Comparison of ENCODE assay signal across 1 cellular context in the genomic region with DNA sequence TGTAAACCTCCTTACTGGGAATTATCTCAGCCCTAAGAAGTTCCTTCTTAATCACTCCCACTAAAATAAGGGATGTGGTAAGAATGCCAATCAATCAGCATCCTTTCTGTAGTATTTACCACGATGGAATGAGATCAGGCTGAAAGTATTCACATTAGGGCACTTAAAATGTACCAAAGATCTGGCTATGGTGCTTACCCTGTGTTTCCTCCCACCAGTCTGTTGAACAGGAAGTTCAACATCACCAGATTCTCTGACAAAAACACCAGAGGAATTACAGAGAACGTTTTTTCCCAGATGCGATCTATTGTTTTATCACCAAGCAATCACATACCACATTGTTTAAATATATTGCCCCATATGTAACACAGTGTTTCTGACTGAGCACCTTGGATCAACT.
TF ChIP-seq lines count a peak whose summit lies in the region.

No MANE protein-coding gene starts in this region.

TF ChIP-seq in endothelial cell of umbilical vein, 7 proteins besides CTCF, POLR2A, EP300 and RAD21 (continued from another document):
- no peak for TF ChIP-seq MAX (IDR thresholded peaks at IDR 0.05; ENCODE audit: insufficient read depth, insufficient read length)
- TF ChIP-seq GATA2 (IDR thresholded peaks at IDR 0.05; ENCODE audit: insufficient read depth, insufficient read length, low read depth, low read length): no peak
- peak; percentile 46 for TF ChIP-seq JUN (IDR thresholded peaks at IDR 0.05; ENCODE audit: borderline replicate concordance, insufficient read depth, insufficient read length, low read depth)
